14 cellular contexts compared by ENCODE assay signal in the genomic region with DNA sequence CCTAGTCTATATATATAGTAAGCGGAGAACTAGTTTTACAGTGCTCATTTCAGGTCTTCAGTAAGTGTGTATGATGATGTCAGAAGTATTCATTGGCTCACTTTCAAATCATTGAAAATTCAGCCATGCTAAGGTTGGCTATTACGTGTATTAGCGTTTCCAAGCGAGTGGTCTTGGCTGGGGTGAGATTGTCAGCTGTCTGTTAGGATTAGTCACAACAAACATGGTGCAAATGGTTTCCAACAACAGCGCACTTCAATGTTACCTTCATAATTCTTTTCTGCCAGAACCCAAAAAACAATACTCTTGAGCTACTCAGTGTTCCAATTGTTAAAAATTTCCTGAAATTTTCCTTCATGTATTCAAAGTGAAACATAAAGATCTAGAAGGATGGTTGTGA.
DNase-seq lines count a peak whose midpoint lies in the region; ATAC-seq, FAIRE-seq and TF ChIP-seq lines count a peak whose summit lies in the region.
"Had no signal": no experiment of that assay in that cellular context is flagged by ENCODE, and none has a peak within 500 bp of the region (broad histone marks: within the 10 kb centered on the region; RNA-seq: fewer than 3 reads in every experiment).

No MANE protein-coding gene starts in this region.

- POLR2A ChIA-PET in A549 (lab: Yijun Ruan, JAX) = interaction anchor here (1.9 to 5.7 kb wide), 7 partner anchors 12 to 226 kb away, joined by 6 to 93 read pairs (median 11); no protein-coding TSS in a partner anchor
- POLR2A ChIA-PET in activated CD4-positive, alpha-beta memory T cell treated with anti-CD3 and anti-CD28 coated beads for 36 hours (lab: Charles Lee) = no interaction called here

- peaks cover 2% of the 10 kb centered on the region for H3K36me3 Mint-ChIP-seq in activated CD4-positive, alpha-beta memory T cell treated with anti-CD3 and anti-CD28 coated beads for 36 hours
- H3K36me3 Mint-ChIP-seq: activated naive CD8-positive, alpha-beta T cell treated with anti-CD3 and anti-CD28 coated beads, Interleukin-2, amount 10 ng/mL, durations not matched to agents 7 days and 5 days had no signal

- H3K9me3 ChIP-seq in A549 (no peaks in the 10 kb centered on the region), fibroblast of lung (ENCODE audit: control insufficient read depth, insufficient read depth, low read depth, low read length) (no peaks in the 10 kb centered on the region), prostate gland (no peaks in the 10 kb centered on the region)

- H3K79me2 ChIP-seq in fibroblast of lung (ENCODE audit: control insufficient read depth, insufficient read depth, low read length) = peaks cover 87% of the 10 kb centered on the region

- no peak overlapping the region for H3K4me3 Mint-ChIP-seq in activated CD4-positive, alpha-beta memory T cell treated with anti-CD3 and anti-CD28 coated beads for 36 hours
- H3K4me3 Mint-ChIP-seq: activated naive CD8-positive, alpha-beta T cell treated with anti-CD3 and anti-CD28 coated beads, Interleukin-2, amount 10 ng/mL, durations not matched to agents 7 days and 5 days; endodermal cell had no signal

- H3K9ac ChIP-seq in fibroblast of lung (ENCODE audit: insufficient read depth, low read length) = no peak overlapping the region

- H3K4me1 ChIP-seq in A549 (peaks cover 59% of the 10 kb centered on the region), fibroblast of lung (ENCODE audit: control insufficient read depth, extremely low read depth, insufficient read depth, low read length) (peaks cover 4% of the 10 kb centered on the region), prostate gland (replicated peaks) (peaks cover 3% of the 10 kb centered on the region)

- H3K4me3 ChIP-seq in A549 (peak overlapping the region; percentile 87), fibroblast of lung (replicated peaks in 1 of 4; ENCODE audit: control extremely low read depth in 1 of 4, insufficient read depth in 1 of 4, low read depth in 3 of 4, low read length in 4 of 4) (no peak overlapping the region), prostate gland (no peak overlapping the region), lower leg skin (ENCODE audit: low read depth, poor library complexity, severe bottlenecking) (no peak overlapping the region)

- CTCF ChIA-PET in A549 (lab: Yijun Ruan, JAX) = interaction anchor here (1.0 to 2.7 kb wide), 6 partner anchors 35 to 227 kb away, joined by 3 to 17 read pairs (median 5); no protein-coding TSS in a partner anchor
- CTCF ChIA-PET in activated CD4-positive, alpha-beta memory T cell treated with anti-CD3 and anti-CD28 coated beads for 36 hours (lab: Charles Lee) = no interaction called here

- in situ Hi-C loops in GM13977 (cut with MboI; ENCODE audit: low pct_unique_long_range_greater_than_20kb, low sequenced_read_pairs, unreplicated experiment) = no loop called here

- H3K27me3 Mint-ChIP-seq in activated CD4-positive, alpha-beta memory T cell treated with anti-CD3 and anti-CD28 coated beads for 36 hours = peaks cover 4% of the 10 kb centered on the region

- no peaks in the 10 kb centered on the region for H4K20me1 ChIP-seq in fibroblast of lung (ENCODE audit: control insufficient read depth, extremely low read depth, insufficient read depth, low read length)

- FAIRE-seq in A549 (lab: Jason Lieb, UNC) (no peak), RCC 7860 (lab: Jason Lieb, UNC) (no peak)

- H3K27ac ChIP-seq in A549 (peak overlapping the region; percentile 80 to 99), fibroblast of lung (ENCODE audit: insufficient read depth, low read length) (peak overlapping the region; percentile 38), prostate gland (peak overlapping the region; percentile 94 to 96)

- TF ChIP-seq EP300 in A549 (IDR thresholded peaks at IDR 0.05) = no peak

- H3K27ac Mint-ChIP-seq in activated CD4-positive, alpha-beta memory T cell treated with anti-CD3 and anti-CD28 coated beads for 36 hours = no peak overlapping the region
- H3K27ac Mint-ChIP-seq: activated naive CD8-positive, alpha-beta T cell treated with anti-CD3 and anti-CD28 coated beads, Interleukin-2, amount 10 ng/mL, durations not matched to agents 7 days and 5 days; endodermal cell had no signal

- 2% methylated on average over 5 of the region's 5 CpGs for WGBS in A549 (ENCODE audit: missing lambda C conversion rate)
- WGBS in prostate gland = 30% methylated on average over 5 of the region's 5 CpGs
- WGBS in lower leg skin, 2 donors = 42 to 72% methylated on average over 5 of the region's 5 CpGs

- intact Hi-C loops in prostate gland (cut with DNase I) (loop anchor here (5.0 kb wide), 3 partner anchors 48 to 227 kb away; no protein-coding TSS in a partner anchor), lower leg skin (cut with DNase I; ENCODE audit: low total_unique reads) (loop anchor here (5.0 to 10.0 kb wide), 2 partner anchors 225 to 773 kb away; no protein-coding TSS in a partner anchor)
- intact Hi-C loops in activated CD4-positive, alpha-beta memory T cell treated with anti-CD3 and anti-CD28 coated beads for 36 hours (cut with micrococcal nuclease) = no loop called here

- no peak for TF ChIP-seq POLR2A in A549 (IDR thresholded peaks at IDR 0.05; ENCODE audit: low read length)
- no peak for TF ChIP-seq POLR2A in prostate gland (IDR thresholded peaks at IDR 0.05)
- no peak for TF ChIP-seq POLR2A in lower leg skin (IDR thresholded peaks at IDR 0.05)

- H3K27me3 ChIP-seq in fibroblast of lung (ENCODE audit: control insufficient read depth, insufficient read depth, low read length) = no peaks in the 10 kb centered on the region
- no peaks in the 10 kb centered on the region for H3K27me3 ChIP-seq in prostate gland (replicated peaks; ENCODE audit: insufficient read depth)

- no peaks in the 10 kb centered on the region for H3K36me3 ChIP-seq in fibroblast of lung (ENCODE audit: control insufficient read depth, insufficient read depth, low read length)
- no peaks in the 10 kb centered on the region for H3K36me3 ChIP-seq in prostate gland

- H2AFZ ChIP-seq in fibroblast of lung (ENCODE audit: low read length) = no peak overlapping the region

- no peak for TF ChIP-seq CTCF in A549 (IDR thresholded peaks at IDR 0.05)
- TF ChIP-seq CTCF in fibroblast of lung (conservative IDR thresholded peaks at IDR 0.05 in 1 of 2, IDR thresholded peaks at IDR 0.05 in 1 of 2; ENCODE audit: low read depth in 1 of 2, low read length in 2 of 2) = no peak
- no peak for TF ChIP-seq CTCF in prostate gland (IDR thresholded peaks at IDR 0.05)
- TF ChIP-seq CTCF in lower leg skin (IDR thresholded peaks at IDR 0.05) = no peak
- TF ChIP-seq CTCF in GM13977 (IDR thresholded peaks at IDR 0.05; ENCODE audit: extremely low read depth, insufficient read depth, missing control alignments) = no peak

- TF ChIP-seq RAD21 in A549 (conservative IDR thresholded peaks at IDR 0.05 in 1 of 2, IDR thresholded peaks at IDR 0.05 in 1 of 2) = no peak

- peak in 1 of 2 experiments; percentile 85 for DNase-seq in A549 (ENCODE audit: low read depth in 1 of 2, low spot score in 1 of 2)
- peak; percentile 21 for DNase-seq in RCC 7860 (ENCODE audit: low spot score)
- peak in 1 of 2 donors; percentile 72 for DNase-seq in fibroblast of lung (ENCODE audit: low read depth in 2 of 2)
- DNase-seq in prostate gland (ENCODE audit: low spot score) = no peak
- DNase-seq in lower leg skin (ENCODE audit: low spot score in 2 of 2) = no peak
- no peak for DNase-seq in MV-4-11 (lab: John Stamatoyannopoulos, UW)
- no peak for DNase-seq in GM13977 (ENCODE audit: low spot score)
- DNase-seq in activated CD4-positive, alpha-beta memory T cell treated with anti-CD3 and anti-CD28 coated beads for 36 hours = no peak
- DNase-seq: activated naive CD8-positive, alpha-beta T cell treated with anti-CD3 and anti-CD28 coated beads, Interleukin-2, amount 10 ng/mL, durations not matched to agents 7 days and 5 days; endodermal cell; H7; islet precursor cell; KBM-7; NCI-H226 had no signal

- peak overlapping the region; percentile 98 for H3K4me2 ChIP-seq in A549
- peak overlapping the region; percentile 58 for H3K4me2 ChIP-seq in fibroblast of lung (ENCODE audit: extremely low read depth, insufficient read depth, low read length)

- H3K4me1 Mint-ChIP-seq in activated CD4-positive, alpha-beta memory T cell treated with anti-CD3 and anti-CD28 coated beads for 36 hours (ENCODE audit: low read depth) = peaks cover 24% of the 10 kb centered on the region
- H3K4me1 Mint-ChIP-seq: endodermal cell had no signal

- no peaks in the 10 kb centered on the region for H3K9me3 Mint-ChIP-seq in activated CD4-positive, alpha-beta memory T cell treated with anti-CD3 and anti-CD28 coated beads for 36 hours
- H3K9me3 Mint-ChIP-seq: activated naive CD8-positive, alpha-beta T cell treated with anti-CD3 and anti-CD28 coated beads, Interleukin-2, amount 10 ng/mL, durations not matched to agents 7 days and 5 days; endodermal cell had no signal

- ATAC-seq in A549 = peak in 1 of 2 experiments; percentile 4; a peak in 2 of 6 replicates

TF ChIP-seq in A549, 52 proteins besides CTCF, POLR2A, EP300 and RAD21 (continues in another document):
- no peak for TF ChIP-seq MAZ (IDR thresholded peaks at IDR 0.05; ENCODE audit: borderline replicate concordance, low read depth, low read length)
- TF ChIP-seq, protein P1, sequence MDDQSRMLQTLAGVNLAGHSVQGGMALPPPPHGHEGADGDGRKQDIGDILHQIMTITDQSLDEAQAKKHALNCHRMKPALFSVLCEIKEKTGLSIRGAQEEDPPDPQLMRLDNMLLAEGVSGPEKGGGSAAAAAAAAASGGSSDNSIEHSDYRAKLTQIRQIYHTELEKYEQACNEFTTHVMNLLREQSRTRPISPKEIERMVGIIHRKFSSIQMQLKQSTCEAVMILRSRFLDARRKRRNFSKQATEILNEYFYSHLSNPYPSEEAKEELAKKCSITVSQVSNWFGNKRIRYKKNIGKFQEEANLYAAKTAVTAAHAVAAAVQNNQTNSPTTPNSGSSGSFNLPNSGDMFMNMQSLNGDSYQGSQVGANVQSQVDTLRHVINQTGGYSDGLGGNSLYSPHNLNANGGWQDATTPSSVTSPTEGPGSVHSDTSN (IDR thresholded peaks at IDR 0.05) = peak; percentile 61; the same call in 1 of the 2 replicates
- no peak for TF ChIP-seq CBX2 (IDR thresholded peaks at IDR 0.05; ENCODE audit: borderline replicate concordance, low read depth)
- TF ChIP-seq, protein P2, sequence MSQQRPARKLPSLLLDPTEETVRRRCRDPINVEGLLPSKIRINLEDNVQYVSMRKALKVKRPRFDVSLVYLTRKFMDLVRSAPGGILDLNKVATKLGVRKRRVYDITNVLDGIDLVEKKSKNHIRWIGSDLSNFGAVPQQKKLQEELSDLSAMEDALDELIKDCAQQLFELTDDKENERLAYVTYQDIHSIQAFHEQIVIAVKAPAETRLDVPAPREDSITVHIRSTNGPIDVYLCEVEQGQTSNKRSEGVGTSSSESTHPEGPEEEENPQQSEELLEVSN (IDR thresholded peaks at IDR 0.05; ENCODE audit: borderline replicate concordance, low read depth) = no peak
- no peak for TF ChIP-seq ESRRA (IDR thresholded peaks at IDR 0.05; ENCODE audit: borderline replicate concordance, low read length)
- TF ChIP-seq CHD4 (IDR thresholded peaks at IDR 0.05; ENCODE audit: borderline replicate concordance) = no peak
- TF ChIP-seq, protein P3, sequence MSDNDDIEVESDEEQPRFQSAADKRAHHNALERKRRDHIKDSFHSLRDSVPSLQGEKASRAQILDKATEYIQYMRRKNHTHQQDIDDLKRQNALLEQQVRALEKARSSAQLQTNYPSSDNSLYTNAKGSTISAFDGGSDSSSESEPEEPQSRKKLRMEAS (IDR thresholded peaks at IDR 0.05) = peak; percentile 33; the same call in 1 of the 2 replicates

Comparison
In these comparisons a context has a peak if more than half of its experiments do, and no peak if none do; other contexts are left out.
1. H3K27ac ChIP-seq: peak in every context shown above with its lines; median percentile 95 in prostate gland; 90 in A549; 38 in fibroblast of lung.